29 cellular contexts compared by ENCODE assay signal in the genomic region with DNA sequence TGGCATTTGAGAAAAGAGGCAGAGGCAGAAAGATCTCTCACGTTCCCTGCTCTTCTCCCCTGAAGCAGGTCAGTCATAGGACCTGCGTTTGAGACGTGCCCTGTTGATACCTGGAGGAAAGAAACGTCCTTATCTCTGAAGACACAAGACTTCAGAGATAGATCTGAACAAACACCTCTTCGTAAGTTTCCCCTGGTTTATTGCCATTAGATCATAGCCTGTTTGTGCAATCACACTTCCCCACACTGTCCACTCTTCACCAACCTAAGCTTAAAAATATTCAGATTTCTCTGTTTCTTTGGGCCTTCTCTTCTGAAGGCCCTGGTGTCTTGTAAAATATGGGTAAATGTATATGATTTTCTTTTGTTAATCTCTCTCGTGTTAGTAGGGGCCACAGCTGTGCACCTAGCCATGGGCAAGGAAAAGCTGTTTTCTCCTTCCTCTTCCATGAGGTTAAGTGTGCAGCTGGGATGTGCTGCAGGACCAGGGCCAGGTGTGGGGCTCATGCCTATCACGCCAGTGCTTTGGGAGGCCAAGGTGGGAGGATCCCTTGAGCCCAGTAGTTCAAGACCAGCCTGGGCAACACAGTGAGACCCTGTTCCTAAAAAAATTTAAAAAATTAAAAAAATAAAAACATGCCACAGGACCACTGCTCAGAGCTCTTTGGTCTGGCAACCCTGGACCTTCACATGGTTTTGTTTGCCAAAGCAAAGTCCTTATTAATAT. TPM values are rescaled to one million over a fixed set of nuclear protein-coding genes. Genes with fewer than 3 reads are reported as not detected.
"Had no signal": no experiment of that assay in that cellular context is flagged by ENCODE, and none has a peak within 500 bp of the region (broad histone marks: within the 10 kb centered on the region; RNA-seq: fewer than 3 reads in every experiment).

No MANE protein-coding gene starts in this region.

- H3K4me1 Mint-ChIP-seq: activated naive CD4-positive, alpha-beta T cell treated with anti-CD3 and anti-CD28 coated beads, Interleukin-2, amount 10 ng/mL, durations not matched to agents 7 days and 5 days had no signal

- H3K27ac ChIP-seq: SK-N-MC, VCaP had no signal

- ATAC-seq: activated CD4-positive, alpha-beta T cell treated with anti-CD3 and anti-CD28 coated beads for 36 hours; activated CD8-positive, alpha-beta T cell treated with anti-CD3 and anti-CD28 coated beads for 36 hours; activated T-cell treated with anti-CD3 and anti-CD28 coated beads, Interleukin-2, amount 50 U/mL, for 72 hours; Panc1; Right ventricle myocardium inferior; T-cell had no signal

- DNase-seq: activated CD4-positive, alpha-beta T cell treated with anti-CD3 and anti-CD28 coated beads for 36 hours; activated CD8-positive, alpha-beta memory T cell treated with anti-CD3 and anti-CD28 coated beads, Interleukin-2, amount 50 U/mL, for 4 hours; activated CD8-positive, alpha-beta T cell treated with anti-CD3 and anti-CD28 coated beads for 36 hours; activated gamma-delta T cell treated with Interleukin-2 at 50 U/mL for 16 hours; activated naive CD4-positive, alpha-beta T cell treated with anti-CD3 and anti-CD28 coated beads, Interleukin-2, amount 10 ng/mL, durations not matched to agents 7 days and 5 days; activated naive CD8-positive, alpha-beta T cell treated with anti-CD3 and anti-CD28 coated beads for 36 hours; activated T-cell treated with anti-CD3 and anti-CD28 coated beads, Interleukin-2, amount 50 U/mL, for 72 hours; KG1; NCI-H1048; NCI-H146; NCI-H1930; NCI-H2171 treated with DMSO at 0.1 percent for 48 hours; NCI-H345; NCI-H510A; NCI-H526 treated with DMSO at 0.1 percent for 48 hours; NCI-H82; NK-92 treated with Interleukin-12 subunit alpha and Interleukin-12 subunit beta, amount 100 ng/mL, for 24 hours; OCI-M1; RPMI8226; T-cell had no signal

- H3K36me3 Mint-ChIP-seq: activated naive CD4-positive, alpha-beta T cell treated with anti-CD3 and anti-CD28 coated beads, Interleukin-2, amount 10 ng/mL, durations not matched to agents 7 days and 5 days; activated naive CD8-positive, alpha-beta T cell treated with anti-CD3 and anti-CD28 coated beads for 36 hours; T-cell had no signal

- H3K27ac Mint-ChIP-seq: activated CD4-positive, alpha-beta T cell treated with anti-CD3 and anti-CD28 coated beads for 36 hours; activated CD8-positive, alpha-beta T cell treated with anti-CD3 and anti-CD28 coated beads for 36 hours; activated naive CD4-positive, alpha-beta T cell treated with anti-CD3 and anti-CD28 coated beads, Interleukin-2, amount 10 ng/mL, durations not matched to agents 7 days and 5 days; activated naive CD8-positive, alpha-beta T cell treated with anti-CD3 and anti-CD28 coated beads for 36 hours; activated T-cell treated with anti-CD3 and anti-CD28 coated beads, Interleukin-2, amount 50 U/mL, for 72 hours; activated T-helper 2 cell treated with anti-CD3 and anti-CD28 coated beads, Interferon-gamma antibody, Interleukin-2, Interleukin-4, amounts not matched to agents 10 μg/mL and 5 μg/mL and 100 μg/mL, durations not matched to agents 14 hours and 24 hours and 36 hours; T-cell had no signal

- H3K4me3 ChIP-seq: SK-N-MC had no signal

- H3K4me3 Mint-ChIP-seq: activated CD4-positive, alpha-beta T cell treated with anti-CD3 and anti-CD28 coated beads for 36 hours; activated CD8-positive, alpha-beta T cell treated with anti-CD3 and anti-CD28 coated beads for 36 hours; activated naive CD4-positive, alpha-beta T cell treated with anti-CD3 and anti-CD28 coated beads, Interleukin-2, amount 10 ng/mL, durations not matched to agents 7 days and 5 days; activated naive CD8-positive, alpha-beta T cell treated with anti-CD3 and anti-CD28 coated beads for 36 hours; activated T-cell treated with anti-CD3 and anti-CD28 coated beads, Interleukin-2, amount 50 U/mL, for 72 hours; T-cell had no signal

- H3K9me3 Mint-ChIP-seq: activated CD8-positive, alpha-beta T cell treated with anti-CD3 and anti-CD28 coated beads for 36 hours; activated naive CD4-positive, alpha-beta T cell treated with anti-CD3 and anti-CD28 coated beads, Interleukin-2, amount 10 ng/mL, durations not matched to agents 7 days and 5 days; activated naive CD8-positive, alpha-beta T cell treated with anti-CD3 and anti-CD28 coated beads for 36 hours; activated T-cell treated with anti-CD3 and anti-CD28 coated beads, Interleukin-2, amount 50 U/mL, for 72 hours; activated T-helper 2 cell treated with anti-CD3 and anti-CD28 coated beads, Interferon-gamma antibody, Interleukin-2, Interleukin-4, amounts not matched to agents 10 μg/mL and 5 μg/mL and 100 μg/mL, durations not matched to agents 14 hours and 24 hours and 36 hours; T-cell had no signal

RNA-seq across cellular contexts. Expression of gene SLC22A2, which starts 4.8 kb away (rescaled TPM):
- total RNA-seq: activated CD4-positive, alpha-beta T cell treated with anti-CD3 and anti-CD28 coated beads for 36 hours; activated CD8-positive, alpha-beta T cell treated with anti-CD3 and anti-CD28 coated beads for 36 hours; activated naive CD8-positive, alpha-beta T cell treated with anti-CD3 and anti-CD28 coated beads for 36 hours; activated T-cell treated with anti-CD3 and anti-CD28 coated beads, Interleukin-2, amount 50 U/mL, for 72 hours; activated T-helper 2 cell treated with anti-CD3 and anti-CD28 coated beads, Interferon-gamma antibody, Interleukin-2, Interleukin-4, amounts not matched to agents 10 μg/mL and 5 μg/mL and 100 μg/mL, durations not matched to agents 14 hours and 24 hours and 36 hours; cardiac septum; LHCN-M2; M059J; Right ventricle myocardium inferior; T-cell; T-helper 2 cell treated with Interferon-gamma antibody and Interleukin-4, amounts not matched to agents 100 ng/mL and 5 ng/mL, for 36 hours had no signal
